29 cellular contexts compared by ENCODE assay signal in genomic region chr7:108291791-108292440, GRCh38.
A peak's percentile ranks its signal among the peaks of the same experiment; 100 is the strongest.
DNase-seq lines count a peak whose midpoint lies in the region; ATAC-seq and TF ChIP-seq lines count a peak whose summit lies in the region.
"Had no signal": no experiment of that assay in that cellular context is flagged by ENCODE, and none has a peak within 500 bp of the region (broad histone marks: within the 10 kb centered on the region; RNA-seq: fewer than 3 reads in every experiment).

No MANE protein-coding gene starts in this region.

- H3K4me3 Mint-ChIP-seq in CD8-positive, alpha-beta memory T cell = no peak overlapping the region
- H3K4me3 Mint-ChIP-seq: central memory CD8-positive, alpha-beta T cell; T-helper 2 cell treated with Interferon-gamma antibody and Interleukin-4, amounts not matched to agents 5 μg/mL and 100 μg/mL, for 36 hours had no signal

- CTCF ChIA-PET in CD8-positive, alpha-beta memory T cell (lab: Charles Lee) = no interaction called here

- H3K9me3 Mint-ChIP-seq in CD8-positive, alpha-beta memory T cell = peaks cover 0 to 3% (median 2%) of the 10 kb centered on the region in 5 donors
- H3K9me3 Mint-ChIP-seq: central memory CD8-positive, alpha-beta T cell; T-helper 2 cell treated with Interferon-gamma antibody and Interleukin-4, amounts not matched to agents 5 μg/mL and 100 μg/mL, for 36 hours had no signal

- no peaks in the 10 kb centered on the region for H3K4me1 Mint-ChIP-seq in CD8-positive, alpha-beta memory T cell
- H3K4me1 Mint-ChIP-seq: central memory CD8-positive, alpha-beta T cell had no signal

- DNase-seq in NCI-H2171 treated with DMSO at 0.1 percent for 48 hours (lab: John Stamatoyannopoulos, UW) (peak; percentile 35), NCI-H2171 (lab: John Stamatoyannopoulos, UW) (no peak), fibroblast of mammary gland (ENCODE audit: low read depth) (peak; percentile 68), sciatic nerve (ENCODE audit: low spot score) (no peak), psoas muscle (no peak)
- no peak for DNase-seq in CD8-positive, alpha-beta memory T cell
- DNase-seq: activated CD4-positive, alpha-beta T cell treated with anti-CD3 and anti-CD28 coated beads, Interleukin-2, amount 50 U/mL, for 4 hours; activated CD8-positive, alpha-beta memory T cell treated with anti-CD3 and anti-CD28 coated beads, Interleukin-2, amount 50 U/mL, for 48 hours; activated gamma-delta T cell treated with Interleukin-2 at 50 U/mL for 16 hours; amniotic stem cell; DMS153; effector memory CD4-positive, alpha-beta T cell; esophagus squamous epithelium; GDM1; GOT3; IMR-90; lower lobe of right lung; MG63; NCI-H146; NCI-H774; nucleus accumbens; Peyer's patch; stimulated activated CD4-positive, alpha-beta T cell treated with anti-CD3 and anti-CD28 coated beads, Interleukin-15, amount 100 ng/mL, for 24 hours had no signal

- no peaks in the 10 kb centered on the region for H3K36me3 ChIP-seq in psoas muscle (ENCODE audit: insufficient read depth in 1 of 2, low read depth in 1 of 2)
- H3K36me3 ChIP-seq in CD8-positive, alpha-beta memory T cell (ENCODE audit: insufficient read depth, low read length) = no peaks in the 10 kb centered on the region
- H3K36me3 ChIP-seq: BLaER1 treated with 17β-estradiol and CSF1 and Interleukin-3, amounts not matched to agents 10 nM and 100 nM; esophagus squamous epithelium; lower lobe of right lung; MG63; Peyer's patch had no signal

- TF ChIP-seq CTCF in fibroblast of mammary gland (conservative IDR thresholded peaks at IDR 0.05; ENCODE audit: control insufficient read depth, insufficient read depth, low read depth, low read length) (no peak), psoas muscle (IDR thresholded peaks at IDR 0.05) (no peak)

- intact Hi-C loops in sciatic nerve (cut with DNase I) = no loop called here
- intact Hi-C loops in psoas muscle (cut with DNase I) = no loop called here

- no peaks in the 10 kb centered on the region for H3K36me3 Mint-ChIP-seq in CD8-positive, alpha-beta memory T cell

- H3K27ac ChIP-seq in psoas muscle = no peak overlapping the region
- H3K27ac ChIP-seq in CD8-positive, alpha-beta memory T cell (ENCODE audit: low read depth, low read length) = no peak overlapping the region
- H3K27ac ChIP-seq: 22Rv1, lower lobe of right lung, Peyer's patch had no signal

- H3K9me3 ChIP-seq in psoas muscle = no peaks in the 10 kb centered on the region
- H3K9me3 ChIP-seq in CD8-positive, alpha-beta memory T cell (ENCODE audit: low read length) = no peaks in the 10 kb centered on the region
- H3K9me3 ChIP-seq: BLaER1 treated with 17β-estradiol and CSF1 and Interleukin-3, amounts not matched to agents 10 nM and 100 nM; esophagus squamous epithelium; lower lobe of right lung; MG63; Peyer's patch had no signal

- H3K4me3 ChIP-seq in fibroblast of mammary gland (ENCODE audit: control insufficient read depth, low read depth, low read length) (no peak overlapping the region), psoas muscle (no peak overlapping the region)
- no peak overlapping the region for H3K4me3 ChIP-seq in CD8-positive, alpha-beta memory T cell (ENCODE audit: low read length)
- H3K4me3 ChIP-seq: BLaER1 treated with 17β-estradiol and CSF1 and Interleukin-3, amounts not matched to agents 10 nM and 100 nM; esophagus squamous epithelium; lower lobe of right lung; MG63; Peyer's patch had no signal

- POLR2A ChIA-PET in CD8-positive, alpha-beta memory T cell (lab: Charles Lee) = no interaction called here

- no peak overlapping the region for H3K27ac Mint-ChIP-seq in CD8-positive, alpha-beta memory T cell
- H3K27ac Mint-ChIP-seq: T-helper 2 cell treated with Interferon-gamma antibody and Interleukin-4, amounts not matched to agents 5 μg/mL and 100 μg/mL, for 36 hours had no signal

- H3K4me1 ChIP-seq in psoas muscle = no peaks in the 10 kb centered on the region
- no peaks in the 10 kb centered on the region for H3K4me1 ChIP-seq in CD8-positive, alpha-beta memory T cell (ENCODE audit: insufficient read depth, low read length)
- H3K4me1 ChIP-seq: lower lobe of right lung, Peyer's patch had no signal

- no peaks in the 10 kb centered on the region for H3K27me3 ChIP-seq in psoas muscle (ENCODE audit: insufficient read depth in 3 of 3, low read length in 2 of 3)
- H3K27me3 ChIP-seq in CD8-positive, alpha-beta memory T cell (ENCODE audit: insufficient read depth, low read length, poor library complexity, severe bottlenecking) = no peaks in the 10 kb centered on the region
- H3K27me3 ChIP-seq: BLaER1 treated with 17β-estradiol and CSF1 and Interleukin-3, amounts not matched to agents 10 nM and 100 nM; esophagus squamous epithelium; MG63; Peyer's patch had no signal

- ATAC-seq in SK-N-SH treated with all-trans-retinoic acid at 6 μM for 48 hours = peak; percentile 49; the same call in 2 of the 3 replicates
- ATAC-seq in sciatic nerve = peak; percentile 73
- ATAC-seq in HG03196 (IDR thresholded peaks at IDR 0.05; ENCODE audit: unreplicated experiment) = no peak
- ATAC-seq in psoas muscle = no peak
- ATAC-seq: lower lobe of right lung had no signal

- peaks cover 0 to 7% of the 10 kb centered on the region in 2 donors for H3K27me3 Mint-ChIP-seq in CD8-positive, alpha-beta memory T cell

- 64 to 73% (median 66%) methylated on average over 5 of the region's 5 CpGs for WGBS in psoas muscle, 3 donors

TF ChIP-seq in SK-N-SH treated with all-trans-retinoic acid at 6 μM for 48 hours, 23 proteins besides CTCF, POLR2A, EP300 and RAD21:
- TF ChIP-seq TOX (CRISPR knock-in tag; IDR thresholded peaks at IDR 0.05; ENCODE audit: borderline replicate concordance) (no peak), ESRRG (CRISPR knock-in tag; IDR thresholded peaks at IDR 0.05) (0 out of 2 replicates have a peak, but pooled peaks have one; percentile 8), BACH2 (CRISPR knock-in tag; IDR thresholded peaks at IDR 0.05; ENCODE audit: borderline replicate concordance) (no peak), ZNF565 (CRISPR knock-in tag; conservative IDR thresholded peaks at IDR 0.05; ENCODE audit: low read depth) (no peak), ZC3H10 (CRISPR knock-in tag; IDR thresholded peaks at IDR 0.05) (no peak), ZFP30 (CRISPR knock-in tag; IDR thresholded peaks at IDR 0.05) (peak; percentile 47; the same call in 1 of the 2 replicates)
TF ChIP-seq in SK-N-SH treated with all-trans-retinoic acid at 6 μM for 48 hours: peak in this region for 2.

Comparison
In these comparisons a context has a peak if more than half of its experiments do, and no peak if none do; other contexts are left out.
1. DNase-seq: peak in NCI-H2171 treated with DMSO at 0.1 percent for 48 hours (single experiment) and fibroblast of mammary gland (single experiment); none in NCI-H2171 (single experiment), sciatic nerve (single experiment), psoas muscle (0 of 2) and CD8-positive, alpha-beta memory T cell (0 of 5).
2. ATAC-seq: peak in SK-N-SH treated with all-trans-retinoic acid at 6 μM for 48 hours (single experiment) and sciatic nerve (single experiment); none in HG03196 (single experiment) and psoas muscle (0 of 4).